Comparison of ENCODE assay signal across 20 cellular contexts in genomic region chr5:143879646-143880045, GRCh38.
DNase-seq lines count a peak whose midpoint lies in the region; ATAC-seq, FAIRE-seq and TF ChIP-seq lines count a peak whose summit lies in the region.
"Had no signal": no experiment of that assay in that cellular context is flagged by ENCODE, and none has a peak within 500 bp of the region (broad histone marks: within the 10 kb centered on the region; RNA-seq: fewer than 3 reads in every experiment).

No MANE protein-coding gene starts in this region.

- intact Hi-C loops in left colon (cut with DNase I, micrococcal nuclease), result no loop called here
- intact Hi-C loops in CD4-positive, alpha-beta memory T cell (cut with micrococcal nuclease), result no loop called here

- POLR2A ChIA-PET in CD4-positive, alpha-beta memory T cell (lab: Charles Lee; ENCODE audit: partially characterized antibody), result no interaction called here

- H3K4me1 Mint-ChIP-seq in astrocyte (ENCODE audit: low read depth, unreplicated experiment), result no peaks in the 10 kb centered on the region
- H3K4me1 Mint-ChIP-seq in activated naive CD8-positive, alpha-beta T cell treated with anti-CD3 and anti-CD28 coated beads, Interleukin-2, amount 50 U/mL, for 24 hours, result no peaks in the 10 kb centered on the region
- peaks cover 0 to 2% (median 0%) of the 10 kb centered on the region in 4 donors for H3K4me1 Mint-ChIP-seq in CD4-positive, alpha-beta memory T cell
- H3K4me1 Mint-ChIP-seq: CD8-positive, alpha-beta memory T cell had no signal

- TF ChIP-seq CTCF in astrocyte (IDR thresholded peaks at IDR 0.05; ENCODE audit: insufficient read depth, low read depth, low read length), result no peak

- H3K27ac ChIP-seq in ACC112 (ENCODE audit: low read depth, low read length) (no peak overlapping the region), astrocyte (ENCODE audit: low read depth, low read length) (no peak overlapping the region)
- no peak overlapping the region for H3K27ac ChIP-seq in CD4-positive, alpha-beta memory T cell (ENCODE audit: low read depth, low read length)
- H3K27ac ChIP-seq: GM23248 had no signal

- H2AFZ ChIP-seq in ACC112 (ENCODE audit: low read length, unreplicated experiment) (peak overlapping the region; percentile 5), astrocyte (ENCODE audit: low read depth, low read length) (no peak overlapping the region)
- H2AFZ ChIP-seq: GM23248 had no signal

- H3K4me2 ChIP-seq in astrocyte (ENCODE audit: low read length), result peak overlapping the region; percentile 6

- H3K27me3 Mint-ChIP-seq in astrocyte (ENCODE audit: low read depth, unreplicated experiment), result no peaks in the 10 kb centered on the region
- H3K27me3 Mint-ChIP-seq in activated naive CD8-positive, alpha-beta T cell treated with anti-CD3 and anti-CD28 coated beads, Interleukin-2, amount 50 U/mL, for 24 hours, result no peaks in the 10 kb centered on the region
- peaks cover 2 to 3% of the 10 kb centered on the region in 2 donors for H3K27me3 Mint-ChIP-seq in CD4-positive, alpha-beta memory T cell

- H4K20me1 ChIP-seq in astrocyte (ENCODE audit: insufficient read depth, low read length), result no peaks in the 10 kb centered on the region

- no peaks in the 10 kb centered on the region for H3K36me3 Mint-ChIP-seq in astrocyte (ENCODE audit: low read depth, unreplicated experiment)
- H3K36me3 Mint-ChIP-seq in activated naive CD8-positive, alpha-beta T cell treated with anti-CD3 and anti-CD28 coated beads, Interleukin-2, amount 50 U/mL, for 24 hours (ENCODE audit: low read depth), result no peaks in the 10 kb centered on the region
- no peaks in the 10 kb centered on the region for H3K36me3 Mint-ChIP-seq in CD4-positive, alpha-beta memory T cell
- H3K36me3 Mint-ChIP-seq: CD8-positive, alpha-beta memory T cell had no signal

- DNase-seq in DMS53 treated with DMSO at 0.1 percent for 48 hours (lab: John Stamatoyannopoulos, UW; ENCODE audit: unreplicated experiment) (peak; percentile 18), astrocyte (ENCODE audit: low read depth) (peak; percentile 16), left colon (no peak), CD1c-positive myeloid dendritic cell (ENCODE audit: extremely low spot score) (no peak)
- no peak for DNase-seq in activated naive CD8-positive, alpha-beta T cell treated with anti-CD3 and anti-CD28 coated beads, Interleukin-2, amount 50 U/mL, for 24 hours
- DNase-seq in CD4-positive, alpha-beta memory T cell, result no peak
- DNase-seq: BE2C; CD8-positive, alpha-beta memory T cell; GF-D8; GM23248; HCEC 1CT; MV-4-11; NCI-H1436; NCI-H2029; NCI-H2171 treated with DMSO at 0.1 percent for 48 hours; NCI-H526 had no signal

- CTCF ChIA-PET in CD4-positive, alpha-beta memory T cell (lab: Charles Lee; ENCODE audit: partially characterized antibody), result no interaction called here

- no peak overlapping the region for H3K4me3 Mint-ChIP-seq in astrocyte (ENCODE audit: unreplicated experiment)
- no peak overlapping the region for H3K4me3 Mint-ChIP-seq in activated naive CD8-positive, alpha-beta T cell treated with anti-CD3 and anti-CD28 coated beads, Interleukin-2, amount 50 U/mL, for 24 hours
- H3K4me3 Mint-ChIP-seq in CD4-positive, alpha-beta memory T cell, result no peak overlapping the region
- H3K4me3 Mint-ChIP-seq: CD8-positive, alpha-beta memory T cell had no signal

- H3K4me1 ChIP-seq in ACC112 (ENCODE audit: control insufficient read depth, insufficient read depth, low read length, unreplicated experiment) (no peaks in the 10 kb centered on the region), astrocyte (ENCODE audit: insufficient read depth, low read length) (peaks cover 11% of the 10 kb centered on the region)
- H3K4me1 ChIP-seq in CD4-positive, alpha-beta memory T cell (ENCODE audit: insufficient read depth, low read length), result no peaks in the 10 kb centered on the region
- H3K4me1 ChIP-seq: BE2C had no signal

- H3K27me3 ChIP-seq in ACC112 (ENCODE audit: insufficient read depth, low read length) (no peaks in the 10 kb centered on the region), astrocyte (ENCODE audit: insufficient read depth, low read length) (no peaks in the 10 kb centered on the region)
- H3K27me3 ChIP-seq in CD4-positive, alpha-beta memory T cell (ENCODE audit: insufficient read depth, low read length), result no peaks in the 10 kb centered on the region
- H3K27me3 ChIP-seq: BE2C had no signal

- no peak overlapping the region for H3K27ac Mint-ChIP-seq in astrocyte (ENCODE audit: unreplicated experiment)
- H3K27ac Mint-ChIP-seq in activated naive CD8-positive, alpha-beta T cell treated with anti-CD3 and anti-CD28 coated beads, Interleukin-2, amount 50 U/mL, for 24 hours, result no peak overlapping the region
- no peak overlapping the region for H3K27ac Mint-ChIP-seq in CD4-positive, alpha-beta memory T cell
- H3K27ac Mint-ChIP-seq: CD8-positive, alpha-beta memory T cell had no signal

- peak; percentile 20 for FAIRE-seq in astrocyte (lab: Jason Lieb, UNC)
- FAIRE-seq: GM12891, GM18507 had no signal

- no peaks in the 10 kb centered on the region for H3K9me3 Mint-ChIP-seq in astrocyte (ENCODE audit: unreplicated experiment)
- H3K9me3 Mint-ChIP-seq in activated naive CD8-positive, alpha-beta T cell treated with anti-CD3 and anti-CD28 coated beads, Interleukin-2, amount 50 U/mL, for 24 hours, result no peaks in the 10 kb centered on the region
- H3K9me3 Mint-ChIP-seq in CD4-positive, alpha-beta memory T cell, result no peaks in the 10 kb centered on the region
- H3K9me3 Mint-ChIP-seq: CD8-positive, alpha-beta memory T cell had no signal

- H3K9me3 ChIP-seq in astrocyte (ENCODE audit: insufficient read depth, low read depth, low read length), result no peaks in the 10 kb centered on the region
- no peaks in the 10 kb centered on the region for H3K9me3 ChIP-seq in CD4-positive, alpha-beta memory T cell (ENCODE audit: control insufficient read depth in 1 of 2, low read length in 2 of 2)
- H3K9me3 ChIP-seq: BE2C had no signal

- ATAC-seq in left colon, result peak; percentile 44
- ATAC-seq in GM18511 (IDR thresholded peaks at IDR 0.05; ENCODE audit: unreplicated experiment), result no peak
- ATAC-seq in activated naive CD8-positive, alpha-beta T cell treated with anti-CD3 and anti-CD28 coated beads, Interleukin-2, amount 50 U/mL, for 24 hours, result no peak

- H3K4me3 ChIP-seq in ACC112 (ENCODE audit: low read depth, low read length) (no peak overlapping the region), astrocyte (ENCODE audit: insufficient read depth, low read depth, low read length) (no peak overlapping the region)
- no peak overlapping the region for H3K4me3 ChIP-seq in CD4-positive, alpha-beta memory T cell (ENCODE audit: low read length in 2 of 2)
- H3K4me3 ChIP-seq: GM23248 had no signal

- H3K9ac ChIP-seq in astrocyte (ENCODE audit: low read length), result no peak overlapping the region
- H3K9ac ChIP-seq: GM23248 had no signal

- H3K36me3 ChIP-seq in ACC112 (ENCODE audit: insufficient read depth, low read length), result no peaks in the 10 kb centered on the region
- no peaks in the 10 kb centered on the region for H3K36me3 ChIP-seq in astrocyte (ENCODE audit: insufficient read depth, low read length)
- H3K36me3 ChIP-seq in CD4-positive, alpha-beta memory T cell (ENCODE audit: insufficient read depth, low read length), result no peaks in the 10 kb centered on the region
- H3K36me3 ChIP-seq: BE2C had no signal

- no peaks in the 10 kb centered on the region for H3K79me2 ChIP-seq in ACC112 (ENCODE audit: control insufficient read depth, insufficient read depth, low read length, unreplicated experiment)
- H3K79me2 ChIP-seq in astrocyte (ENCODE audit: insufficient read depth, low read length), result no peaks in the 10 kb centered on the region

Comparison
In these comparisons a context has a peak if more than half of its experiments do, and no peak if none do; other contexts are left out.
1. DNase-seq: peak in DMS53 treated with DMSO at 0.1 percent for 48 hours (single experiment) and astrocyte (single experiment); none in left colon (0 of 2), activated naive CD8-positive, alpha-beta T cell treated with anti-CD3 and anti-CD28 coated beads, Interleukin-2, amount 50 U/mL, for 24 hours (single experiment), CD4-positive, alpha-beta memory T cell (0 of 5) and CD1c-positive myeloid dendritic cell (single experiment).